8 cellular contexts compared by ENCODE assay signal in the genomic region with DNA sequence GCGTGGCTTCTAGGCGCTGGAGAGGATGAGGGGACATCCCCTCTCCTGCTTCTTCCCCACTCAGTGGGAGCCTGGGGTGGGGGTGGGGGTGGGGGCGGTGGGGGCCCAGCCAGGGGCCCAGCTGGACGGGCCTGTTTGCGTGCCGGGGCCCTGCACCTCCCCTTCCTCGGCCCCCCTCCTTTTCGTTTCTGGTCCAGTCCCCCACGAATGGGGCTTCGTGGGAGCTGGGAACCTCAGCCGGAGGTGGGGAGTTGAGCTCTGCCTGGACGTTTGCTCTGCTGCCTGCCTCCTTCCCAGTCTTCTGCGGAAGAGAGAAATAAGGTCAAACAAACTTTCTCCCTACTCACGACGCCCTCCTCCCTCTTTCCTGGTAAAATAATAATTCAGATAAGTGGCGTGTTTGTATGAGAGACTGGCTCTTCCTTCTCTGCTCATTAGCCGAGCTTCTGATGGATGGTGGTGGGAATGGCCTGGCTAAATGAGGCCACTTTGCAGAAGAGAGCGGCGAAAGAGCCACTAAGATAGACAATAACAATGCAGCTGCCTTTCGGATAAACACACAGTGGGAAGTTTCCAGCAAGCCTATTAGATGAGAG. TPM values are rescaled to one million over a fixed set of nuclear protein-coding genes. Genes with fewer than 3 reads are reported as not detected.
DNase-seq lines count a peak whose midpoint lies in the region; ATAC-seq and TF ChIP-seq lines count a peak whose summit lies in the region.

No MANE protein-coding gene starts in this region.

- DNase-seq in DMS79 (lab: John Stamatoyannopoulos, UW) (peak; percentile 3), NCI-H774 (lab: John Stamatoyannopoulos, UW) (peak; percentile 18), astrocyte of the cerebellum (ENCODE audit: low read depth) (no peak), iPS DF 6.9 (ENCODE audit: low read depth, low spot score) (no peak), sciatic nerve (ENCODE audit: low spot score) (peak; percentile 63), NCI-H226 (no peak), SKM-1 treated with dmso at 0.1 percent for 144 hours (lab: John Stamatoyannopoulos, UW; ENCODE audit: unreplicated experiment) (no peak)

- H3K27ac ChIP-seq in HEK293 (ENCODE audit: extremely low read depth, low read depth, low read length) (peak overlapping the region; percentile 50), iPS DF 6.9 (ENCODE audit: low read length) (no peak overlapping the region)

- H3K4me3 ChIP-seq in HEK293 (ENCODE audit: low read depth, low read length) (peak overlapping the region; percentile 89), astrocyte of the cerebellum (ENCODE audit: low read depth, low read length) (peak overlapping the region; percentile 72), iPS DF 6.9 (ENCODE audit: low read length) (peak overlapping the region; percentile 58)

- intact Hi-C loops in sciatic nerve (cut with DNase I): no loop called here

- peak; percentile 50 for ATAC-seq in sciatic nerve

- H3K9me3 ChIP-seq in HEK293 (ENCODE audit: control insufficient read depth, insufficient read depth, low read depth, low read length): no peaks in the 10 kb centered on the region
- H3K9me3 ChIP-seq in iPS DF 6.9 (ENCODE audit: control insufficient read depth, insufficient read depth, low read length): no peaks in the 10 kb centered on the region

- POLR2A ChIA-PET in HEK293 (lab: Yijun Ruan, JAX): interaction anchor here (1.1 kb wide), 1 partner anchor 241 kb away, joined by 3 read pairs; no protein-coding TSS in a partner anchor

- H3K4me1 ChIP-seq in HEK293 (ENCODE audit: control insufficient read depth, insufficient read depth, low read length) (0 out of 2 replicates have a peak, but pooled peaks cover 3% of the 10 kb centered on the region), iPS DF 6.9 (ENCODE audit: control insufficient read depth, insufficient read depth, low read length) (peaks cover 4% of the 10 kb centered on the region; the same call in 1 of the 2 replicates)

- peaks cover 25 to 28% of the 10 kb centered on the region in 2 experiments for H3K36me3 ChIP-seq in HEK293 (ENCODE audit: control insufficient read depth in 2 of 2, insufficient read depth in 1 of 2, low read length in 2 of 2)
- H3K36me3 ChIP-seq in iPS DF 6.9 (ENCODE audit: control insufficient read depth, insufficient read depth, low read length): peaks cover 4% of the 10 kb centered on the region; the same call in 1 of the 2 replicates

- in situ Hi-C loops in astrocyte of the cerebellum (cut with HindIII; ENCODE audit: low sequenced_read_pairs): no loop called here

- WGBS in iPS DF 6.9 (ENCODE audit: insufficient coverage, insufficient read length): no CpG with 5 or more reads among the region's 20 CpGs

- no peak for TF ChIP-seq CTCF in HEK293 (tag by site-specific recombination; IDR thresholded peaks at IDR 0.05)
- no peak for TF ChIP-seq CTCF in astrocyte of the cerebellum (IDR thresholded peaks at IDR 0.05; ENCODE audit: low read depth, low read length, missing control alignments)

- no peaks in the 10 kb centered on the region for H3K27me3 ChIP-seq in iPS DF 6.9 (ENCODE audit: control insufficient read depth, insufficient read depth, low read length)

- CTCF ChIA-PET in HEK293 (lab: Yijun Ruan, JAX): no interaction called here

TF ChIP-seq in HEK293, 187 proteins besides CTCF, POLR2A, EP300 and RAD21 (continues in another document):
- TF ChIP-seq YY2 (tag by site-specific recombination; IDR thresholded peaks at IDR 0.05) (no peak), ZNF341 (tag by site-specific recombination; IDR thresholded peaks at IDR 0.05; ENCODE audit: low read depth) (peak; percentile 91), GLIS1 (tag by site-specific recombination; IDR thresholded peaks at IDR 0.05) (peak; percentile 32; the same call in 1 of the 2 replicates), ZNF335 (tag by site-specific recombination; conservative IDR thresholded peaks at IDR 0.05) (peak; percentile 84), FEZF1 (tag by site-specific recombination; IDR thresholded peaks at IDR 0.05) (0 out of 2 replicates have a peak, but pooled peaks have one; percentile 7), ZEB2 (tag by site-specific recombination; IDR thresholded peaks at IDR 0.05) (no peak), ZBTB17 (tag by site-specific recombination; IDR thresholded peaks at IDR 0.05) (peak; percentile 34; the same call in 1 of the 2 replicates)
- TF ChIP-seq, protein P1, sequence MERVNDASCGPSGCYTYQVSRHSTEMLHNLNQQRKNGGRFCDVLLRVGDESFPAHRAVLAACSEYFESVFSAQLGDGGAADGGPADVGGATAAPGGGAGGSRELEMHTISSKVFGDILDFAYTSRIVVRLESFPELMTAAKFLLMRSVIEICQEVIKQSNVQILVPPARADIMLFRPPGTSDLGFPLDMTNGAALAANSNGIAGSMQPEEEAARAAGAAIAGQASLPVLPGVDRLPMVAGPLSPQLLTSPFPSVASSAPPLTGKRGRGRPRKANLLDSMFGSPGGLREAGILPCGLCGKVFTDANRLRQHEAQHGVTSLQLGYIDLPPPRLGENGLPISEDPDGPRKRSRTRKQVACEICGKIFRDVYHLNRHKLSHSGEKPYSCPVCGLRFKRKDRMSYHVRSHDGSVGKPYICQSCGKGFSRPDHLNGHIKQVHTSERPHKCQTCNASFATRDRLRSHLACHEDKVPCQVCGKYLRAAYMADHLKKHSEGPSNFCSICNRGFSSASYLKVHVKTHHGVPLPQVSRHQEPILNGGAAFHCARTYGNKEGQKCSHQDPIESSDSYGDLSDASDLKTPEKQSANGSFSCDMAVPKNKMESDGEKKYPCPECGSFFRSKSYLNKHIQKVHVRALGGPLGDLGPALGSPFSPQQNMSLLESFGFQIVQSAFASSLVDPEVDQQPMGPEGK (tag by site-specific recombination; IDR thresholded peaks at IDR 0.05): peak; percentile 40; the same call in 1 of the 2 replicates
- TF ChIP-seq, protein P2, sequence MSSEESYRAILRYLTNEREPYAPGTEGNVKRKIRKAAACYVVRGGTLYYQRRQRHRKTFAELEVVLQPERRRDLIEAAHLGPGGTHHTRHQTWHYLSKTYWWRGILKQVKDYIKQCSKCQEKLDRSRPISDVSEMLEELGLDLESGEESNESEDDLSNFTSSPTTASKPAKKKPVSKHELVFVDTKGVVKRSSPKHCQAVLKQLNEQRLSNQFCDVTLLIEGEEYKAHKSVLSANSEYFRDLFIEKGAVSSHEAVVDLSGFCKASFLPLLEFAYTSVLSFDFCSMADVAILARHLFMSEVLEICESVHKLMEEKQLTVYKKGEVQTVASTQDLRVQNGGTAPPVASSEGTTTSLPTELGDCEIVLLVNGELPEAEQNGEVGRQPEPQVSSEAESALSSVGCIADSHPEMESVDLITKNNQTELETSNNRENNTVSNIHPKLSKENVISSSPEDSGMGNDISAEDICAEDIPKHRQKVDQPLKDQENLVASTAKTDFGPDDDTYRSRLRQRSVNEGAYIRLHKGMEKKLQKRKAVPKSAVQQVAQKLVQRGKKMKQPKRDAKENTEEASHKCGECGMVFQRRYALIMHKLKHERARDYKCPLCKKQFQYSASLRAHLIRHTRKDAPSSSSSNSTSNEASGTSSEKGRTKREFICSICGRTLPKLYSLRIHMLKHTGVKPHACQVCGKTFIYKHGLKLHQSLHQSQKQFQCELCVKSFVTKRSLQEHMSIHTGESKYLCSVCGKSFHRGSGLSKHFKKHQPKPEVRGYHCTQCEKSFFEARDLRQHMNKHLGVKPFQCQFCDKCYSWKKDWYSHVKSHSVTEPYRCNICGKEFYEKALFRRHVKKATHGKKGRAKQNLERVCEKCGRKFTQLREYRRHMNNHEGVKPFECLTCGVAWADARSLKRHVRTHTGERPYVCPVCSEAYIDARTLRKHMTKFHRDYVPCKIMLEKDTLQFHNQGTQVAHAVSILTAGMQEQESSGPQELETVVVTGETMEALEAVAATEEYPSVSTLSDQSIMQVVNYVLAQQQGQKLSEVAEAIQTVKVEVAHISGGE (tag by site-specific recombination; conservative IDR thresholded peaks at IDR 0.05; ENCODE audit: low read depth): no peak
- TF ChIP-seq, protein P3, sequence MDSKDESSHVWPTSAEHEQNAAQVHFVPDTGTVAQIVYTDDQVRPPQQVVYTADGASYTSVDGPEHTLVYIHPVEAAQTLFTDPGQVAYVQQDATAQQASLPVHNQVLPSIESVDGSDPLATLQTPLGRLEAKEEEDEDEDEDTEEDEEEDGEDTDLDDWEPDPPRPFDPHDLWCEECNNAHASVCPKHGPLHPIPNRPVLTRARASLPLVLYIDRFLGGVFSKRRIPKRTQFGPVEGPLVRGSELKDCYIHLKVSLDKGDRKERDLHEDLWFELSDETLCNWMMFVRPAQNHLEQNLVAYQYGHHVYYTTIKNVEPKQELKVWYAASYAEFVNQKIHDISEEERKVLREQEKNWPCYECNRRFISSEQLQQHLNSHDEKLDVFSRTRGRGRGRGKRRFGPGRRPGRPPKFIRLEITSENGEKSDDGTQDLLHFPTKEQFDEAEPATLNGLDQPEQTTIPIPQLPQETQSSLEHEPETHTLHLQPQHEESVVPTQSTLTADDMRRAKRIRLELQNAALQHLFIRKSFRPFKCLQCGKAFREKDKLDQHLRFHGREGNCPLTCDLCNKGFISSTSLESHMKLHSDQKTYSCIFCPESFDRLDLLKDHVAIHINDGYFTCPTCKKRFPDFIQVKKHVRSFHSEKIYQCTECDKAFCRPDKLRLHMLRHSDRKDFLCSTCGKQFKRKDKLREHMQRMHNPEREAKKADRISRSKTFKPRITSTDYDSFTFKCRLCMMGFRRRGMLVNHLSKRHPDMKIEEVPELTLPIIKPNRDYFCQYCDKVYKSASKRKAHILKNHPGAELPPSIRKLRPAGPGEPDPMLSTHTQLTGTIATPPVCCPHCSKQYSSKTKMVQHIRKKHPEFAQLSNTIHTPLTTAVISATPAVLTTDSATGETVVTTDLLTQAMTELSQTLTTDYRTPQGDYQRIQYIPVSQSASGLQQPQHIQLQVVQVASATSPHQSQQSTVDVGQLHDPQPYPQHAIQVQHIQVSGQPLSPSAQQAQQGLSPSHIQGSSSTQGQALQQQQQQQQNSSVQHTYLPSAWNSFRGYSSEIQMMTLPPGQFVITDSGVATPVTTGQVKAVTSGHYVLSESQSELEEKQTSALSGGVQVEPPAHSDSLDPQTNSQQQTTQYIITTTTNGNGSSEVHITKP (tag by site-specific recombination; IDR thresholded peaks at IDR 0.05): peak; percentile 67

RNA-seq across cellular contexts. Expression of a gene that starts 0.8 kb away (rescaled TPM):
- 59.6 TPM for total RNA-seq in sciatic nerve

Comparison
In these comparisons a context has a peak if more than half of its experiments do, and no peak if none do; other contexts are left out.
1. DNase-seq: peak in DMS79 (single experiment), NCI-H774 (single experiment) and sciatic nerve (single experiment); none in astrocyte of the cerebellum (single experiment), iPS DF 6.9 (single experiment), NCI-H226 (single experiment) and SKM-1 treated with dmso at 0.1 percent for 144 hours (single experiment).
2. Peak in every context shown above with its lines, with median percentiles within 50 percentile points of each other: H3K4me3 ChIP-seq.